In genomic region chr4:182805606-182806149, GRCh38 we compare ENCODE assay signal across 15 cellular contexts.
A peak's percentile ranks its signal among the peaks of the same experiment; 100 is the strongest.
DNase-seq lines count a peak whose midpoint lies in the region; ATAC-seq and TF ChIP-seq lines count a peak whose summit lies in the region.
"Had no signal": no experiment of that assay in that cellular context is flagged by ENCODE, and none has a peak within 500 bp of the region (broad histone marks: within the 10 kb centered on the region; RNA-seq: fewer than 3 reads in every experiment).

No MANE protein-coding gene starts in this region.

- peak overlapping the region; percentile 90 for H3K4me3 Mint-ChIP-seq in HFFc6
- peak overlapping the region in 1 of 2 donors; percentile 83 for H3K4me3 Mint-ChIP-seq in effector memory CD8-positive, alpha-beta T cell
- no peak overlapping the region for H3K4me3 Mint-ChIP-seq in stimulated activated memory B cell treated with anti-CD40 and anti-IgM and Interleukin-4, amounts not matched to agents 10 μg/mL and 1 μg/mL and 100 μg/mL, for 72 hours

- ATAC-seq in effector memory CD8-positive, alpha-beta T cell (replicated peaks) = no peak
- ATAC-seq in stimulated activated memory B cell treated with anti-CD40 and anti-IgM and Interleukin-4, amounts not matched to agents 10 μg/mL and 1 μg/mL and 100 μg/mL, for 72 hours = no peak

- peaks cover 5% of the 10 kb centered on the region for H3K4me1 ChIP-seq in skeletal muscle satellite cell (ENCODE audit: control insufficient read depth, insufficient read depth, low read length)

- H3K27ac Mint-ChIP-seq in HFFc6 = no peak overlapping the region
- peak overlapping the region; percentile 14 to 55 for H3K27ac Mint-ChIP-seq in effector memory CD8-positive, alpha-beta T cell
- H3K27ac Mint-ChIP-seq in stimulated activated memory B cell treated with anti-CD40 and anti-IgM and Interleukin-4, amounts not matched to agents 10 μg/mL and 1 μg/mL and 100 μg/mL, for 72 hours = no peak overlapping the region
- H3K27ac Mint-ChIP-seq: CD4-positive, alpha-beta T cell had no signal

- no peak for TF ChIP-seq CTCF in HFFc6 (IDR thresholded peaks at IDR 0.05)

- H3K9me3 ChIP-seq in skeletal muscle satellite cell (replicated peaks; ENCODE audit: low read length) = peaks cover 4% of the 10 kb centered on the region
- H3K9me3 ChIP-seq: left lung had no signal

- no peak overlapping the region for H3K4me3 ChIP-seq in skeletal muscle satellite cell (ENCODE audit: low read length)

- H3K4me2 ChIP-seq in skeletal muscle satellite cell (ENCODE audit: low read length) = peak overlapping the region; percentile 87

- H3K36me3 ChIP-seq in skeletal muscle satellite cell (ENCODE audit: insufficient read depth, low read length) = no peaks in the 10 kb centered on the region
- H3K36me3 ChIP-seq: heart left ventricle, left lung, WERI-Rb-1 had no signal

- peaks cover 1% of the 10 kb centered on the region; the same call in 1 of the 2 replicates for H3K36me3 Mint-ChIP-seq in HFFc6 (ENCODE audit: low read depth)
- H3K36me3 Mint-ChIP-seq in effector memory CD8-positive, alpha-beta T cell (ENCODE audit: insufficient read depth) = no peaks in the 10 kb centered on the region
- H3K36me3 Mint-ChIP-seq in stimulated activated memory B cell treated with anti-CD40 and anti-IgM and Interleukin-4, amounts not matched to agents 10 μg/mL and 1 μg/mL and 100 μg/mL, for 72 hours = no peaks in the 10 kb centered on the region
- H3K36me3 Mint-ChIP-seq: activated CD8-positive, alpha-beta memory T cell treated with anti-CD3 and anti-CD28 coated beads, Interleukin-2, amount 10 ng/mL, durations not matched to agents 7 days and 5 days; activated naive CD4-positive, alpha-beta T cell treated with anti-CD3 and anti-CD28 coated beads, Interleukin-2, amount 50 U/mL, for 72 hours had no signal

- H3K27me3 ChIP-seq in skeletal muscle satellite cell (ENCODE audit: control insufficient read depth, insufficient read depth, low read length) = no peaks in the 10 kb centered on the region

- 0 out of 2 replicates have a peak, but pooled peaks cover 5% of the 10 kb centered on the region for H3K9me3 Mint-ChIP-seq in HFFc6
- H3K9me3 Mint-ChIP-seq in effector memory CD8-positive, alpha-beta T cell = no peaks in the 10 kb centered on the region
- peaks cover 3% of the 10 kb centered on the region for H3K9me3 Mint-ChIP-seq in stimulated activated memory B cell treated with anti-CD40 and anti-IgM and Interleukin-4, amounts not matched to agents 10 μg/mL and 1 μg/mL and 100 μg/mL, for 72 hours
- H3K9me3 Mint-ChIP-seq: activated CD4-positive, alpha-beta T cell treated with anti-CD3 and anti-CD28 coated beads, Interleukin-2, amount 10 ng/mL, durations not matched to agents 7 days and 5 days; activated naive CD4-positive, alpha-beta T cell treated with anti-CD3 and anti-CD28 coated beads, Interleukin-2, amount 50 U/mL, for 72 hours; CD4-positive, alpha-beta T cell had no signal

- no peak overlapping the region for H3K9ac ChIP-seq in skeletal muscle satellite cell (ENCODE audit: low read depth, low read length)

- H3K27me3 Mint-ChIP-seq in HFFc6 (ENCODE audit: insufficient read depth) = no peaks in the 10 kb centered on the region; the same call in 1 of the 2 replicates
- H3K27me3 Mint-ChIP-seq in effector memory CD8-positive, alpha-beta T cell = no peaks in the 10 kb centered on the region
- H3K27me3 Mint-ChIP-seq in stimulated activated memory B cell treated with anti-CD40 and anti-IgM and Interleukin-4, amounts not matched to agents 10 μg/mL and 1 μg/mL and 100 μg/mL, for 72 hours = peaks cover 25% of the 10 kb centered on the region
- H3K27me3 Mint-ChIP-seq: CD4-positive, alpha-beta T cell had no signal

- no peak for DNase-seq in HFFc6
- DNase-seq in effector memory CD8-positive, alpha-beta T cell = no peak
- DNase-seq in left kidney (ENCODE audit: low read depth, low spot score) = peak; percentile 52
- DNase-seq in SW480 (ENCODE audit: low spot score) = no peak
- DNase-seq in NOMO-1 treated with DMSO at 0.1 percent for 48 hours (lab: John Stamatoyannopoulos, UW; ENCODE audit: unreplicated experiment) = no peak
- DNase-seq in OCI-M2 (lab: John Stamatoyannopoulos, UW; ENCODE audit: unreplicated experiment) = no peak

- peaks cover 12% of the 10 kb centered on the region for H3K4me1 Mint-ChIP-seq in HFFc6 (ENCODE audit: low read depth)
- H3K4me1 Mint-ChIP-seq in effector memory CD8-positive, alpha-beta T cell (ENCODE audit: low read depth in 2 of 2) = peaks cover 16 to 17% of the 10 kb centered on the region in 2 donors
- peaks cover 7% of the 10 kb centered on the region for H3K4me1 Mint-ChIP-seq in stimulated activated memory B cell treated with anti-CD40 and anti-IgM and Interleukin-4, amounts not matched to agents 10 μg/mL and 1 μg/mL and 100 μg/mL, for 72 hours

Comparison
In these comparisons a context has a peak if more than half of its experiments do, and no peak if none do; other contexts are left out.
1. H3K27ac Mint-ChIP-seq: peak in effector memory CD8-positive, alpha-beta T cell (2 of 2); none in HFFc6 (single experiment) and stimulated activated memory B cell treated with anti-CD40 and anti-IgM and Interleukin-4, amounts not matched to agents 10 μg/mL and 1 μg/mL and 100 μg/mL, for 72 hours (single experiment).